ENCODE assay signal across 8 cellular contexts in the genomic region with DNA sequence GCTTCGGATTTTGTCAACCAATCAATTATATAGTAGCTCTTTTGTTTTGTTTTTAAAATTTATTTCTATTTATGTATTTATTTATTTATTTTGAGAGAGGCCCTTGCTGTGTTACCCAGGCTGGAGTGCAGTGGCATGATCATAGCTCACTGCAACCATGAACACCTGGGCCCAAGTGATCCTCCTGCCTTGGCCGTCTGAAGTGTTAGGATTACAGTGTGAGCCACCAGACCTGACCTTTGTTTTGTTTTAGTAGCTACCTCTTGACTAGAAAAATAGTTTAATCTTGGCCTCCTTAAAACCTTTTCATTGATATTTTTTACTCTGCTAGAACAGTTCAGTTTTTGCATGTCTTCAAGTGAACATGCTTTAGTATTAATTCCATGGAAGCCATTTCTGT. TPM values are rescaled to one million over a fixed set of nuclear protein-coding genes. Genes with fewer than 3 reads are reported as not detected.
DNase-seq lines count a peak whose midpoint lies in the region; ATAC-seq and TF ChIP-seq lines count a peak whose summit lies in the region.

No MANE protein-coding gene starts in this region.

- H3K4me3 ChIP-seq in heart right ventricle (peak overlapping the region in 5 of 10 donors; percentile 4 to 55 (median 29)), ascending aorta (peak overlapping the region in 1 of 2 donors; percentile 40), upper lobe of right lung (peak overlapping the region; percentile 4)

- no peak for ATAC-seq in heart right ventricle
- ATAC-seq in Right ventricle myocardium superior (ENCODE audit: poor library complexity) = no peak
- ATAC-seq in upper lobe of right lung = no peak

- H3K27me3 ChIP-seq in heart right ventricle (no peaks in the 10 kb centered on the region), ascending aorta (no peaks in the 10 kb centered on the region), upper lobe of right lung (no peaks in the 10 kb centered on the region)

- intact Hi-C loops in heart right ventricle (cut with DNase I) (loop anchor here in 6 of 10 donors (5.0 to 10.0 kb wide), 4 partner anchors 48 to 68 kb away; no protein-coding TSS in a partner anchor), Right ventricle myocardium superior (cut with DNase I) (no loop called here), ascending aorta (cut with DNase I) (no loop called here), upper lobe of right lung (cut with DNase I) (no loop called here)

- peak overlapping the region; percentile 55 to 94 (median 88) for H3K27ac ChIP-seq in heart right ventricle
- peak overlapping the region; percentile 95 for H3K27ac ChIP-seq in ascending aorta
- H3K27ac ChIP-seq in upper lobe of right lung = peak overlapping the region; percentile 71

- WGBS in heart right ventricle, 2 donors = 51 to 62% methylated on average over 2 of the region's 2 CpGs

- H3K36me3 ChIP-seq in heart right ventricle = peaks cover 0 to 3% (median 0%) of the 10 kb centered on the region in 9 donors
- H3K36me3 ChIP-seq in ascending aorta = no peaks in the 10 kb centered on the region
- no peaks in the 10 kb centered on the region for H3K36me3 ChIP-seq in upper lobe of right lung

- DNase-seq in heart right ventricle (no peak), Right ventricle myocardium superior (no peak), ascending aorta (ENCODE audit: low spot score in 2 of 2) (no peak), lung microvascular endothelial cell (ENCODE audit: low read depth in 2 of 2) (peak; percentile 18 to 38), upper lobe of right lung (no peak), DMS 273 treated with DMSO at 0.1 percent for 48 hours (lab: John Stamatoyannopoulos, UW) (no peak), COR-L47 (lab: John Stamatoyannopoulos, UW) (no peak), SW 1271 (lab: John Stamatoyannopoulos, UW) (no peak)

- H3K4me1 ChIP-seq in heart right ventricle = peaks cover 7 to 93% (median 64%) of the 10 kb centered on the region in 9 donors
- peaks cover 4 to 63% of the 10 kb centered on the region in 2 donors for H3K4me1 ChIP-seq in ascending aorta
- H3K4me1 ChIP-seq in upper lobe of right lung = peaks cover 49% of the 10 kb centered on the region

- TF ChIP-seq CTCF in heart right ventricle (IDR thresholded peaks at IDR 0.05) = no peak
- TF ChIP-seq CTCF in ascending aorta (IDR thresholded peaks at IDR 0.05) = no peak
- TF ChIP-seq CTCF in upper lobe of right lung (IDR thresholded peaks at IDR 0.05) = no peak

- H3K9me3 ChIP-seq in heart right ventricle = no peaks in the 10 kb centered on the region
- H3K9me3 ChIP-seq in ascending aorta = no peaks in the 10 kb centered on the region
- no peaks in the 10 kb centered on the region for H3K9me3 ChIP-seq in upper lobe of right lung

RNA-seq across cellular contexts. Expression of gene GARRE1, which starts 15.1 kb away (rescaled TPM):
- total RNA-seq in heart right ventricle = 10 to 100 TPM; 17.1 to 28.9 (median 23.7) TPM
- polyA plus RNA-seq in heart right ventricle = 10 to 100 TPM in 1 of 2 donors, 1 to 10 TPM in 1; 7.1 to 10.2 TPM
- 15.3 TPM for total RNA-seq in Right ventricle myocardium superior
- 59.2 TPM for total RNA-seq in ascending aorta
- 25.1 and 26.8 TPM in 2 replicates for total RNA-seq in lung microvascular endothelial cell
- total RNA-seq in upper lobe of right lung = 41.3 TPM

Comparison
In these comparisons a context has a peak if more than half of its experiments do, and no peak if none do; other contexts are left out.
1. intact Hi-C loops: an anchor here in heart right ventricle (5.0 to 10.0 kb wide); none called in Right ventricle myocardium superior, ascending aorta and upper lobe of right lung.
2. DNase-seq: peak in lung microvascular endothelial cell (2 of 2); none in heart right ventricle (0 of 2), Right ventricle myocardium superior (single experiment), ascending aorta (0 of 2), upper lobe of right lung (single experiment), DMS 273 treated with DMSO at 0.1 percent for 48 hours (single experiment), COR-L47 (single experiment) and SW 1271 (0 of 2).
3. Peak in every context shown above with its lines, with median percentiles within 50 percentile points of each other: H3K27ac ChIP-seq.